Comparison of ENCODE assay signal across 19 cellular contexts in the genomic region with DNA sequence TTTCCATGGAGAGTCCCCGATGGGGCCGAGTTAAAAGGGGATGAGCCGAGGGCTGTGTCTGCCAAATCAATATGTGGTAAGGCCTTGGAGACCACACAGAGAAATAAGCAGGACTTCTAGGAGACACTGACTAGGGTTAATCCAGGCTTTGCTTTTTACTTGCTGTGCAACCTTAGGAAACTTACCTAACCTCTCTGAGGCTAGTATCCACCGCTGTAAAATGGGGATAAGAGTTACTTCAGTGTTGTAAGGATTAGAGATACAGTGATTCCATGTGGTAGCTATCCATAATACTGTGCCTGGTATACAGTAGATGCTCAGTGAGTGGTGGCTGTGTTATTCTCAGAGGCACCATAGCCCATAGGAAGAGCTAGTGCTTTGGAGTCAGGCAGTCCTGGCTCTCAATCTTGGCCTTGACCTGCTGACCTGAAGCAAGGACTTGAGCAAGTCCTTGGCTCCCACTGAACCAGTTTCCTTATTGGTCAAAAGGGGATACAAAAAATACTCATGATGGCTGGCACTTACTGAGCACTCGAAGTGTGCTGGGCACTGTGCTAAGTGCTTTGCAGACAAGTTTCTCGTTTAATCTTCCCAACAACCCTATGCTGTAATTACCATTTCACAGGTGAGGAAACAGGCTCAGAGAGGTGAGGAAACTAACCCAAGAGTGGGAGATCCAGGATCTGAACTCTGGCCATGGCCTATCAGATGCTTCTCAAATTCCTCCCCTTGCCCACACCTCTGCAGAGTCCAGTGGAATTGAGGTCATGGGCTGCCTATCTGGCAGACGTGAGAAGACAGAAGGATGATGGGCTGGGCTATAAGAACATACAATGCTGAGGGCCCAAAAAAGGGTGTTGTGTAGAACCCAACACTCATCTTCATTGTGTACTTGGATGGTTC. TPM values are rescaled to one million over a fixed set of nuclear protein-coding genes. Genes with fewer than 3 reads are reported as not detected.
DNase-seq lines count a peak whose midpoint lies in the region; ATAC-seq, FAIRE-seq and TF ChIP-seq lines count a peak whose summit lies in the region.
"Had no signal": no experiment of that assay in that cellular context is flagged by ENCODE, and none has a peak within 500 bp of the region (broad histone marks: within the 10 kb centered on the region; RNA-seq: fewer than 3 reads in every experiment).

No MANE protein-coding gene starts in this region.

- H3K4me1 ChIP-seq in A549 (peaks cover 15% of the 10 kb centered on the region), astrocyte (ENCODE audit: insufficient read depth, low read length) (peaks cover 20% of the 10 kb centered on the region), left ventricle myocardium inferior (peaks cover 65% of the 10 kb centered on the region), psoas muscle (peaks cover 57% of the 10 kb centered on the region)
- H3K4me1 ChIP-seq: upper lobe of right lung had no signal

- CTCF ChIA-PET in A549 (lab: Yijun Ruan, JAX), result interaction anchor here (1.1 to 12.2 kb wide), 6 partner anchors 10 to 123 kb away, joined by 4 to 362 read pairs (median 14); a partner anchor contains a TSS

- H4K20me1 ChIP-seq in astrocyte (ENCODE audit: insufficient read depth, low read length), result no peaks in the 10 kb centered on the region

- WGBS in A549 (ENCODE audit: missing lambda C conversion rate), result 85% methylated on average over 7 of the region's 7 CpGs
- WGBS in psoas muscle, 3 donors, result 49 to 69% (median 52%) methylated on average over 7 of the region's 7 CpGs

- H3K4me1 Mint-ChIP-seq in astrocyte (ENCODE audit: low read depth, unreplicated experiment), result peaks cover 34% of the 10 kb centered on the region
- no peaks in the 10 kb centered on the region for H3K4me1 Mint-ChIP-seq in activated T-helper 2 cell treated with anti-CD3 and anti-CD28 coated beads, Interferon-gamma antibody, Interleukin-2, Interleukin-4, amounts not matched to agents 10 μg/mL and 5 μg/mL and 100 μg/mL, durations not matched to agents 14 hours and 24 hours and 36 hours (ENCODE audit: low read depth)
- H3K4me1 Mint-ChIP-seq: activated CD4-positive, alpha-beta memory T cell treated with anti-CD3 and anti-CD28 coated beads, Interleukin-2, amount 10 ng/mL, durations not matched to agents 7 days and 5 days; immature natural killer cell; stimulated activated naive B cell treated with anti-CD40 and anti-IgM and Interleukin-4, amounts not matched to agents 10 μg/mL and 1 μg/mL and 100 μg/mL, for 72 hours had no signal

- no peak overlapping the region for H3K4me3 ChIP-seq in A549
- H3K4me3 ChIP-seq in astrocyte (ENCODE audit: insufficient read depth, low read depth, low read length), result no peak overlapping the region
- H3K4me3 ChIP-seq in left ventricle myocardium inferior, result peak overlapping the region; percentile 51
- H3K4me3 ChIP-seq in psoas muscle, result peak overlapping the region; percentile 56
- H3K4me3 ChIP-seq: upper lobe of right lung had no signal

- H3K4me2 ChIP-seq in A549 (no peak overlapping the region), astrocyte (ENCODE audit: low read length) (peak overlapping the region; percentile 54)

- H3K4me3 Mint-ChIP-seq in astrocyte (ENCODE audit: unreplicated experiment), result peak overlapping the region; percentile 48
- H3K4me3 Mint-ChIP-seq in activated T-helper 2 cell treated with anti-CD3 and anti-CD28 coated beads, Interferon-gamma antibody, Interleukin-2, Interleukin-4, amounts not matched to agents 10 μg/mL and 5 μg/mL and 100 μg/mL, durations not matched to agents 14 hours and 24 hours and 36 hours (ENCODE audit: low read depth), result no peak overlapping the region
- H3K4me3 Mint-ChIP-seq: activated CD4-positive, alpha-beta memory T cell treated with anti-CD3 and anti-CD28 coated beads, Interleukin-2, amount 10 ng/mL, durations not matched to agents 7 days and 5 days; CD4-positive, alpha-beta T cell; immature natural killer cell; stimulated activated naive B cell treated with anti-CD40 and anti-IgM and Interleukin-4, amounts not matched to agents 10 μg/mL and 1 μg/mL and 100 μg/mL, for 72 hours had no signal

- no peak for DNase-seq in A549 (ENCODE audit: low read depth in 1 of 2, low spot score in 1 of 2)
- no peak for DNase-seq in astrocyte (ENCODE audit: low read depth)
- DNase-seq in left ventricle myocardium inferior, result no peak
- no peak for DNase-seq in psoas muscle
- DNase-seq in activated CD4-positive, alpha-beta T cell treated with anti-CD3 and anti-CD28 coated beads for 4 hours, result no peak
- DNase-seq in activated T-helper 2 cell treated with anti-CD3 and anti-CD28 coated beads, Interferon-gamma antibody, Interleukin-2, Interleukin-4, amounts not matched to agents 10 μg/mL and 5 μg/mL and 100 μg/mL, durations not matched to agents 14 hours and 24 hours and 36 hours (ENCODE audit: low spot score), result no peak
- DNase-seq in occipital lobe (lab: John Stamatoyannopoulos, UW), result no peak
- DNase-seq: activated CD4-positive, alpha-beta memory T cell treated with anti-CD3 and anti-CD28 coated beads, Interleukin-2, amount 10 ng/mL, durations not matched to agents 7 days and 5 days; CD4-positive, alpha-beta T cell; cerebellar nuclear complex; DMS79; immature natural killer cell; NCI-H1092; NCI-H2171; NCI-H774; stimulated activated naive B cell treated with anti-CD40 and anti-IgM and Interleukin-4, amounts not matched to agents 10 μg/mL and 1 μg/mL and 100 μg/mL, for 72 hours; upper lobe of right lung had no signal

- H3K27ac Mint-ChIP-seq in astrocyte (ENCODE audit: unreplicated experiment), result peak overlapping the region; percentile 97
- H3K27ac Mint-ChIP-seq in activated T-helper 2 cell treated with anti-CD3 and anti-CD28 coated beads, Interferon-gamma antibody, Interleukin-2, Interleukin-4, amounts not matched to agents 10 μg/mL and 5 μg/mL and 100 μg/mL, durations not matched to agents 14 hours and 24 hours and 36 hours, result no peak overlapping the region
- H3K27ac Mint-ChIP-seq: activated CD4-positive, alpha-beta memory T cell treated with anti-CD3 and anti-CD28 coated beads, Interleukin-2, amount 10 ng/mL, durations not matched to agents 7 days and 5 days; CD4-positive, alpha-beta T cell; immature natural killer cell; stimulated activated naive B cell treated with anti-CD40 and anti-IgM and Interleukin-4, amounts not matched to agents 10 μg/mL and 1 μg/mL and 100 μg/mL, for 72 hours had no signal

- TF ChIP-seq EP300 in A549 (IDR thresholded peaks at IDR 0.05), result no peak

- H3K27me3 Mint-ChIP-seq in astrocyte (ENCODE audit: low read depth, unreplicated experiment), result no peaks in the 10 kb centered on the region
- H3K27me3 Mint-ChIP-seq in activated T-helper 2 cell treated with anti-CD3 and anti-CD28 coated beads, Interferon-gamma antibody, Interleukin-2, Interleukin-4, amounts not matched to agents 10 μg/mL and 5 μg/mL and 100 μg/mL, durations not matched to agents 14 hours and 24 hours and 36 hours (ENCODE audit: low read depth), result peaks cover 12% of the 10 kb centered on the region

- H3K36me3 ChIP-seq in astrocyte (ENCODE audit: insufficient read depth, low read length) (no peaks in the 10 kb centered on the region), left ventricle myocardium inferior (no peaks in the 10 kb centered on the region), psoas muscle (ENCODE audit: insufficient read depth in 1 of 2, low read depth in 1 of 2) (no peaks in the 10 kb centered on the region)
- H3K36me3 ChIP-seq: neutrophil, upper lobe of right lung had no signal

- no peaks in the 10 kb centered on the region for H3K79me2 ChIP-seq in astrocyte (ENCODE audit: insufficient read depth, low read length)

- H3K9ac ChIP-seq in astrocyte (ENCODE audit: low read length), result peak overlapping the region; percentile 70

- intact Hi-C loops in left ventricle myocardium inferior (cut with micrococcal nuclease) (no loop called here), psoas muscle (cut with DNase I) (loop anchor here (2.0 kb wide), 2 partner anchors 13 to 29 kb away; a partner anchor contains a TSS)
- intact Hi-C loops in activated T-helper 2 cell treated with anti-CD3 and anti-CD28 coated beads, Interferon-gamma antibody, Interleukin-2, Interleukin-4, amounts not matched to agents 10 μg/mL and 5 μg/mL and 100 μg/mL, durations not matched to agents 14 hours and 24 hours and 36 hours (cut with micrococcal nuclease), result no loop called here

- H2AFZ ChIP-seq in astrocyte (ENCODE audit: low read depth, low read length), result no peak overlapping the region

- H3K27me3 ChIP-seq in astrocyte (ENCODE audit: insufficient read depth, low read length), result no peaks in the 10 kb centered on the region
- peaks cover 17% of the 10 kb centered on the region for H3K27me3 ChIP-seq in left ventricle myocardium inferior (ENCODE audit: low read depth)
- no peaks in the 10 kb centered on the region for H3K27me3 ChIP-seq in psoas muscle (ENCODE audit: insufficient read depth in 3 of 3, low read length in 2 of 3)
- H3K27me3 ChIP-seq: upper lobe of right lung had no signal

- TF ChIP-seq POLR2A in A549 (IDR thresholded peaks at IDR 0.05; ENCODE audit: low read length), result no peak

- POLR2A ChIA-PET in A549 (lab: Yijun Ruan, JAX), result interaction anchor here (1.4 kb wide), 1 partner anchor 124 kb away, joined by 3 read pairs; no protein-coding TSS in a partner anchor

- ATAC-seq in A549 (no peak), psoas muscle (peak; percentile 10 to 28 (median 21)), GM21381 (IDR thresholded peaks at IDR 0.05; ENCODE audit: unreplicated experiment) (no peak)
- ATAC-seq: stimulated activated naive B cell treated with anti-CD40 and anti-IgM and Interleukin-4, amounts not matched to agents 10 μg/mL and 1 μg/mL and 100 μg/mL, for 72 hours; upper lobe of right lung had no signal

- TF ChIP-seq CTCF in A549 (IDR thresholded peaks at IDR 0.05) (no peak), astrocyte (IDR thresholded peaks at IDR 0.05; ENCODE audit: insufficient read depth, low read depth, low read length) (no peak), left ventricle myocardium inferior (IDR thresholded peaks at IDR 0.05; ENCODE audit: borderline replicate concordance) (no peak), psoas muscle (IDR thresholded peaks at IDR 0.05) (no peak)

- H3K9me3 ChIP-seq in A549 (no peaks in the 10 kb centered on the region), astrocyte (ENCODE audit: insufficient read depth, low read depth, low read length) (no peaks in the 10 kb centered on the region), left ventricle myocardium inferior (replicated peaks) (no peaks in the 10 kb centered on the region), psoas muscle (no peaks in the 10 kb centered on the region)
- H3K9me3 ChIP-seq: neutrophil, upper lobe of right lung had no signal

- FAIRE-seq in A549 (lab: Jason Lieb, UNC) (no peak), astrocyte (lab: Jason Lieb, UNC) (no peak)

- H3K27ac ChIP-seq in A549 (no peak overlapping the region), astrocyte (ENCODE audit: low read depth, low read length) (peak overlapping the region; percentile 89), left ventricle myocardium inferior (replicated peaks) (peak overlapping the region; percentile 96), psoas muscle (peak overlapping the region; percentile 98)
- H3K27ac ChIP-seq: neutrophil, upper lobe of right lung had no signal

- no peaks in the 10 kb centered on the region for H3K36me3 Mint-ChIP-seq in astrocyte (ENCODE audit: low read depth, unreplicated experiment)
- H3K36me3 Mint-ChIP-seq in activated T-helper 2 cell treated with anti-CD3 and anti-CD28 coated beads, Interferon-gamma antibody, Interleukin-2, Interleukin-4, amounts not matched to agents 10 μg/mL and 5 μg/mL and 100 μg/mL, durations not matched to agents 14 hours and 24 hours and 36 hours (ENCODE audit: low read depth), result no peaks in the 10 kb centered on the region
- H3K36me3 Mint-ChIP-seq: immature natural killer cell; stimulated activated naive B cell treated with anti-CD40 and anti-IgM and Interleukin-4, amounts not matched to agents 10 μg/mL and 1 μg/mL and 100 μg/mL, for 72 hours had no signal

- TF ChIP-seq RAD21 in A549 (conservative IDR thresholded peaks at IDR 0.05 in 1 of 2, IDR thresholded peaks at IDR 0.05 in 1 of 2), result no peak

- no peaks in the 10 kb centered on the region for H3K9me3 Mint-ChIP-seq in astrocyte (ENCODE audit: unreplicated experiment)
- H3K9me3 Mint-ChIP-seq in activated T-helper 2 cell treated with anti-CD3 and anti-CD28 coated beads, Interferon-gamma antibody, Interleukin-2, Interleukin-4, amounts not matched to agents 10 μg/mL and 5 μg/mL and 100 μg/mL, durations not matched to agents 14 hours and 24 hours and 36 hours, result no peaks in the 10 kb centered on the region
- H3K9me3 Mint-ChIP-seq: activated CD4-positive, alpha-beta memory T cell treated with anti-CD3 and anti-CD28 coated beads, Interleukin-2, amount 10 ng/mL, durations not matched to agents 7 days and 5 days; CD4-positive, alpha-beta T cell; immature natural killer cell; stimulated activated naive B cell treated with anti-CD40 and anti-IgM and Interleukin-4, amounts not matched to agents 10 μg/mL and 1 μg/mL and 100 μg/mL, for 72 hours had no signal

RNA-seq across cellular contexts. Expression of a gene that starts 12.0 kb away (rescaled TPM):
- 0.06 and 0.20 TPM in 2 replicates for polyA plus RNA-seq in A549 (2011; rRNA removed)
- 0.01 and 0.10 TPM in 2 replicates for polyA plus RNA-seq in A549 (2012; cell fraction: cytosol; rRNA removed)
- 0.04 TPM in 1 of 2 replicates, not detected in the other for polyA plus RNA-seq in A549 (2012; cell fraction: nucleus; rRNA removed)
- 0.09 TPM in 1 of 3 replicates, not detected in the others for polyA plus RNA-seq in A549 (2017; fragmentation: RNase III; extraction: RNeasy Plus Mini Kit Qiagen cat#74134 plus additional on column Dnase treatment)
- polyA minus RNA-seq in A549 (2011; rRNA and poly(A)+ RNA removed), result 0.21 TPM in 1 of 2 replicates, not detected in the other
- 5.2 and 5.4 TPM in 2 replicates for total RNA-seq in astrocyte
- 15,954 TPM for total RNA-seq in left ventricle myocardium inferior
- total RNA-seq in psoas muscle, result over 10,000 TPM; 12,653 to 14,820 (median 13,821) TPM
- over 10,000 TPM in 2 of 3 donors, 1,000 to 10,000 TPM in 1; 8,143 to 13,925 (median 13,727) TPM for polyA plus RNA-seq in psoas muscle
- total RNA-seq in activated T-helper 2 cell treated with anti-CD3 and anti-CD28 coated beads, Interferon-gamma antibody, Interleukin-2, Interleukin-4, amounts not matched to agents 10 μg/mL and 5 μg/mL and 100 μg/mL, durations not matched to agents 14 hours and 24 hours and 36 hours, result not detected in 2 replicates
- 2.3 TPM for total RNA-seq in occipital lobe
- total RNA-seq: activated CD4-positive, alpha-beta memory T cell treated with anti-CD3 and anti-CD28 coated beads, Interleukin-2, amount 10 ng/mL, durations not matched to agents 7 days and 5 days; CD4-positive, alpha-beta T cell had no signal
- polyA plus RNA-seq: immature natural killer cell had no signal

RNA-seq across cellular contexts. Expression of a gene that starts 18.5 kb away (rescaled TPM):
- 29.0 and 38.4 TPM in 2 replicates for polyA plus RNA-seq in A549 (2011; rRNA removed)
- polyA plus RNA-seq in A549 (2012; cell fraction: cytosol; rRNA removed), result 73.2 and 84.2 TPM in 2 replicates
- 159 and 164 TPM in 2 replicates for polyA plus RNA-seq in A549 (2012; cell fraction: nucleus; rRNA removed)
- 40.8 to 42.8 TPM (median 40.9 TPM) in 3 replicates for polyA plus RNA-seq in A549 (2017; fragmentation: RNase III; extraction: RNeasy Plus Mini Kit Qiagen cat#74134 plus additional on column Dnase treatment)
- polyA minus RNA-seq in A549 (2011; rRNA and poly(A)+ RNA removed), result 54.4 and 63.2 TPM in 2 replicates
- 44.8 and 53.9 TPM in 2 replicates for total RNA-seq in astrocyte
- 73.0 TPM for total RNA-seq in left ventricle myocardium inferior
- 10 to 100 TPM; 60.9 to 88.3 (median 63.9) TPM for total RNA-seq in psoas muscle
- 10 to 100 TPM; 46.7 to 93.1 (median 68.7) TPM for polyA plus RNA-seq in psoas muscle
- total RNA-seq in activated T-helper 2 cell treated with anti-CD3 and anti-CD28 coated beads, Interferon-gamma antibody, Interleukin-2, Interleukin-4, amounts not matched to agents 10 μg/mL and 5 μg/mL and 100 μg/mL, durations not matched to agents 14 hours and 24 hours and 36 hours, result 117 and 120 TPM in 2 replicates
- 17.5 TPM for total RNA-seq in occipital lobe

RNA-seq across cellular contexts. Expression of a gene that starts 28.4 kb away (rescaled TPM):
- polyA plus RNA-seq in A549 (2011; rRNA removed) (2.3 TPM in 2 replicates), A549 (2017; fragmentation: RNase III; extraction: RNeasy Plus Mini Kit Qiagen cat#74134 plus additional on column Dnase treatment) (9.3 to 13.0 TPM (median 11.5 TPM) in 3 replicates), psoas muscle (100 to 1,000 TPM in 2 of 3 donors, 10 to 100 TPM in 1; 34.8 to 190 (median 133) TPM)
- polyA plus RNA-seq in A549 (2012; cell fraction: cytosol; rRNA removed), result 5.8 and 7.2 TPM in 2 replicates
- polyA plus RNA-seq in A549 (2012; cell fraction: nucleus; rRNA removed), result 25.9 and 31.3 TPM in 2 replicates
- polyA minus RNA-seq in A549 (2011; rRNA and poly(A)+ RNA removed), result 3.1 and 6.2 TPM in 2 replicates
- total RNA-seq in astrocyte (71.2 and 76.1 TPM in 2 replicates), left ventricle myocardium inferior (145 TPM), psoas muscle (100 to 1,000 TPM; 239 to 419 (median 304) TPM), occipital lobe (14.2 TPM)
- not detected in 2 replicates for total RNA-seq in activated T-helper 2 cell treated with anti-CD3 and anti-CD28 coated beads, Interferon-gamma antibody, Interleukin-2, Interleukin-4, amounts not matched to agents 10 μg/mL and 5 μg/mL and 100 μg/mL, durations not matched to agents 14 hours and 24 hours and 36 hours
- polyA plus RNA-seq: immature natural killer cell had no signal

Comparison
In these comparisons a context has a peak if more than half of its experiments do, and no peak if none do; other contexts are left out.
1. ATAC-seq: peak in psoas muscle (4 of 4); none in A549 (0 of 2) and GM21381 (single experiment).
2. H3K27ac ChIP-seq: peak in astrocyte (single experiment), left ventricle myocardium inferior (single experiment) and psoas muscle (single experiment); none in A549 (0 of 2).
3. H3K4me3 ChIP-seq: peak in left ventricle myocardium inferior (single experiment) and psoas muscle (single experiment); none in A549 (single experiment) and astrocyte (single experiment).
4. RNA of a gene that starts 12.0 kb away (total RNA-seq): 15,954 TPM in left ventricle myocardium inferior (single experiment) and 12,653 to 14,820 TPM in psoas muscle; 5.2 to 5.4 TPM in astrocyte, 2.3 TPM in occipital lobe (single experiment) and not detected in activated T-helper 2 cell treated with anti-CD3 and anti-CD28 coated beads, Interferon-gamma antibody, Interleukin-2, Interleukin-4, amounts not matched to agents 10 μg/mL and 5 μg/mL and 100 μg/mL, durations not matched to agents 14 hours and 24 hours and 36 hours; every median in the first group is over 1,000 times any median in the second.
5. RNA of a gene that starts 28.4 kb away (total RNA-seq): 239 to 419 TPM in psoas muscle, 145 TPM in left ventricle myocardium inferior (single experiment), 71.2 to 76.1 TPM in astrocyte and 14.2 TPM in occipital lobe (single experiment); not detected in activated T-helper 2 cell treated with anti-CD3 and anti-CD28 coated beads, Interferon-gamma antibody, Interleukin-2, Interleukin-4, amounts not matched to agents 10 μg/mL and 5 μg/mL and 100 μg/mL, durations not matched to agents 14 hours and 24 hours and 36 hours; every median in the first group is over 10 times any median in the second.
6. intact Hi-C loops: an anchor here in psoas muscle (2.0 kb wide); none called in left ventricle myocardium inferior and activated T-helper 2 cell treated with anti-CD3 and anti-CD28 coated beads, Interferon-gamma antibody, Interleukin-2, Interleukin-4, amounts not matched to agents 10 μg/mL and 5 μg/mL and 100 μg/mL, durations not matched to agents 14 hours and 24 hours and 36 hours.